8 cellular contexts compared by ENCODE assay signal in genomic region chr20:44495257-44495656, GRCh38. TPM values are rescaled to one million over a fixed set of nuclear protein-coding genes. Genes with fewer than 3 reads are reported as not detected.
DNase-seq lines count a peak whose midpoint lies in the region; ATAC-seq and TF ChIP-seq lines count a peak whose summit lies in the region.

No MANE protein-coding gene starts in this region.

- BruUV-seq in HCT116 (replicated peaks; lab: Mats Ljungman, UMichigan) = no TSS peak

- POLR2A ChIA-PET in HCT116 (lab: Charles Lee) = no interaction called here

- no peak for DNase-seq in HCT116 (ENCODE audit: low read depth, low spot score)
- peak; percentile 94 for DNase-seq in SKM-1 treated with dmso at 0.1 percent for 144 hours (lab: John Stamatoyannopoulos, UW; ENCODE audit: unreplicated experiment)
- peak; percentile 75 to 86 for DNase-seq in fibroblast of lung (ENCODE audit: low read depth in 2 of 2)
- no peak for DNase-seq in spleen
- no peak for DNase-seq in GDM1 (lab: John Stamatoyannopoulos, UW)
- DNase-seq in GM13977 (ENCODE audit: low spot score) = no peak
- no peak for DNase-seq in cardiac septum (ENCODE audit: low spot score)

- no peak for TF ChIP-seq CTCF in HCT116 (IDR thresholded peaks at IDR 0.05 in 2 of 3, conservative IDR thresholded peaks at IDR 0.05 in 1 of 3; ENCODE audit: borderline replicate concordance in 1 of 3, insufficient read depth in 1 of 3, low read depth in 2 of 3, low read length in 2 of 3)
- TF ChIP-seq CTCF in fibroblast of lung (conservative IDR thresholded peaks at IDR 0.05 in 1 of 2, IDR thresholded peaks at IDR 0.05 in 1 of 2; ENCODE audit: low read depth in 1 of 2, low read length in 2 of 2) = no peak
- no peak for TF ChIP-seq CTCF in spleen (IDR thresholded peaks at IDR 0.05 in 8 of 11, conservative IDR thresholded peaks at IDR 0.05 in 3 of 11)
- no peak for TF ChIP-seq CTCF in GM13977 (IDR thresholded peaks at IDR 0.05; ENCODE audit: extremely low read depth, insufficient read depth, missing control alignments)

- no peak for TF ChIP-seq RAD21 in HCT116 (IDR thresholded peaks at IDR 0.05; ENCODE audit: low read depth)

- intact Hi-C loops in HCT116 (cut with micrococcal nuclease) (no loop called here), spleen (cut with DNase I; ENCODE audit: low total_unique reads) (no loop called here), cardiac septum (cut with DNase I) (no loop called here)

- H3K9me3 ChIP-seq in HCT116 (ENCODE audit: control insufficient read depth in 1 of 2, insufficient read depth in 1 of 2, low read depth in 1 of 2, low read length in 2 of 2) = no peaks in the 10 kb centered on the region
- no peaks in the 10 kb centered on the region for H3K9me3 ChIP-seq in fibroblast of lung (ENCODE audit: control insufficient read depth, insufficient read depth, low read depth, low read length)
- H3K9me3 ChIP-seq in spleen = no peaks in the 10 kb centered on the region

- ATAC-seq in HCT116 (peak; percentile 22; the same call in 1 of the 2 replicates), GM21367 (IDR thresholded peaks at IDR 0.05; ENCODE audit: unreplicated experiment) (no peak)

- H3K36me3 ChIP-seq in HCT116 (ENCODE audit: control insufficient read depth in 1 of 2, insufficient read depth in 2 of 2, low read length in 2 of 2) = peaks cover 1 to 17% of the 10 kb centered on the region in 2 experiments; a peak in 2 of 4 replicates
- H3K36me3 ChIP-seq in fibroblast of lung (ENCODE audit: control insufficient read depth, insufficient read depth, low read length) = peaks cover 5% of the 10 kb centered on the region
- H3K36me3 ChIP-seq in spleen = peaks cover 0 to 100% (median 88%) of the 10 kb centered on the region in 6 donors

- TF ChIP-seq POLR2A in HCT116 (IDR thresholded peaks at IDR 0.05; ENCODE audit: borderline replicate concordance, extremely low read depth, insufficient read depth, insufficient read length) = no peak
- TF ChIP-seq POLR2A in spleen (IDR thresholded peaks at IDR 0.05) = no peak

- H4K20me1 ChIP-seq in HCT116 (ENCODE audit: insufficient read depth) = no peaks in the 10 kb centered on the region
- no peaks in the 10 kb centered on the region for H4K20me1 ChIP-seq in fibroblast of lung (ENCODE audit: control insufficient read depth, extremely low read depth, insufficient read depth, low read length)

- CTCF ChIA-PET in HCT116 (lab: Charles Lee) = no interaction called here

- H3K79me2 ChIP-seq in HCT116 (ENCODE audit: insufficient read depth, low read length) (no peaks in the 10 kb centered on the region), fibroblast of lung (ENCODE audit: control insufficient read depth, insufficient read depth, low read length) (no peaks in the 10 kb centered on the region)

- RAD21 ChIA-PET in HCT116 (lab: Charles Lee; ENCODE audit: low non-redundant PET in 1 of 2, low total read pairs in 2 of 2, uncharacterized antibody in 2 of 2, unreplicated experiment in 2 of 2) = no interaction called here

- H3K27me3 ChIP-seq in HCT116 (ENCODE audit: insufficient read depth, low read length) (no peaks in the 10 kb centered on the region), fibroblast of lung (ENCODE audit: control insufficient read depth, insufficient read depth, low read length) (no peaks in the 10 kb centered on the region), spleen (replicated peaks in 1 of 7) (no peaks in the 10 kb centered on the region)

- H3K4me2 ChIP-seq in HCT116 (ENCODE audit: low read length) (peak overlapping the region; percentile 36), fibroblast of lung (ENCODE audit: extremely low read depth, insufficient read depth, low read length) (peak overlapping the region; percentile 1)

- H2AFZ ChIP-seq in HCT116 (ENCODE audit: low read depth, low read length, poor library complexity, severe bottlenecking) (no peak overlapping the region), fibroblast of lung (ENCODE audit: low read length) (no peak overlapping the region)

- WGBS in spleen, 5 donors = 59 to 95% (median 85%) methylated on average over 1 of the region's 1 CpG

- H3K4me1 ChIP-seq in HCT116 (ENCODE audit: control insufficient read depth in 1 of 2, insufficient read depth in 2 of 2, low read length in 2 of 2) (peaks cover 0 to 39% of the 10 kb centered on the region in 2 experiments; a peak in 3 of 4 replicates), fibroblast of lung (ENCODE audit: control insufficient read depth, extremely low read depth, insufficient read depth, low read length) (peaks cover 42% of the 10 kb centered on the region), spleen (peaks cover 0 to 46% (median 4%) of the 10 kb centered on the region in 6 donors)

- H3K27ac ChIP-seq in HCT116 (ENCODE audit: low read depth, low read length) (no peak overlapping the region; the same call in 1 of the 2 replicates), fibroblast of lung (ENCODE audit: insufficient read depth, low read length) (peak overlapping the region; percentile 88), spleen (peak overlapping the region in 7 of 8 donors; percentile 51 to 84 (median 72))

- no peaks in the 10 kb centered on the region for H3K9me2 ChIP-seq in HCT116 (ENCODE audit: insufficient read depth)

- in situ Hi-C loops in GM13977 (cut with MboI; ENCODE audit: low pct_unique_long_range_greater_than_20kb, low sequenced_read_pairs, unreplicated experiment) = no loop called here

- H3K4me3 ChIP-seq in HCT116 (replicated peaks in 1 of 2; ENCODE audit: low read depth in 1 of 2, low read length in 2 of 2) (no peak overlapping the region), fibroblast of lung (replicated peaks in 1 of 4; ENCODE audit: control extremely low read depth in 1 of 4, insufficient read depth in 1 of 4, low read depth in 3 of 4, low read length in 4 of 4) (no peak overlapping the region), spleen (peak overlapping the region in 1 of 8 donors; percentile 50)

- H3K9ac ChIP-seq in HCT116 (ENCODE audit: low read length) (peak overlapping the region; percentile 29), fibroblast of lung (ENCODE audit: insufficient read depth, low read length) (no peak overlapping the region)

TF ChIP-seq in HCT116, 20 proteins besides CTCF, POLR2A, EP300 and RAD21:
- peak; percentile 78 for TF ChIP-seq ATF3 (IDR thresholded peaks at IDR 0.05)
- TF ChIP-seq CEBPB (IDR thresholded peaks at IDR 0.05; ENCODE audit: low read depth) = peak; percentile 82
- TF ChIP-seq CBX3 (IDR thresholded peaks at IDR 0.05; ENCODE audit: low read depth) = no peak
- TF ChIP-seq, protein P1, sequence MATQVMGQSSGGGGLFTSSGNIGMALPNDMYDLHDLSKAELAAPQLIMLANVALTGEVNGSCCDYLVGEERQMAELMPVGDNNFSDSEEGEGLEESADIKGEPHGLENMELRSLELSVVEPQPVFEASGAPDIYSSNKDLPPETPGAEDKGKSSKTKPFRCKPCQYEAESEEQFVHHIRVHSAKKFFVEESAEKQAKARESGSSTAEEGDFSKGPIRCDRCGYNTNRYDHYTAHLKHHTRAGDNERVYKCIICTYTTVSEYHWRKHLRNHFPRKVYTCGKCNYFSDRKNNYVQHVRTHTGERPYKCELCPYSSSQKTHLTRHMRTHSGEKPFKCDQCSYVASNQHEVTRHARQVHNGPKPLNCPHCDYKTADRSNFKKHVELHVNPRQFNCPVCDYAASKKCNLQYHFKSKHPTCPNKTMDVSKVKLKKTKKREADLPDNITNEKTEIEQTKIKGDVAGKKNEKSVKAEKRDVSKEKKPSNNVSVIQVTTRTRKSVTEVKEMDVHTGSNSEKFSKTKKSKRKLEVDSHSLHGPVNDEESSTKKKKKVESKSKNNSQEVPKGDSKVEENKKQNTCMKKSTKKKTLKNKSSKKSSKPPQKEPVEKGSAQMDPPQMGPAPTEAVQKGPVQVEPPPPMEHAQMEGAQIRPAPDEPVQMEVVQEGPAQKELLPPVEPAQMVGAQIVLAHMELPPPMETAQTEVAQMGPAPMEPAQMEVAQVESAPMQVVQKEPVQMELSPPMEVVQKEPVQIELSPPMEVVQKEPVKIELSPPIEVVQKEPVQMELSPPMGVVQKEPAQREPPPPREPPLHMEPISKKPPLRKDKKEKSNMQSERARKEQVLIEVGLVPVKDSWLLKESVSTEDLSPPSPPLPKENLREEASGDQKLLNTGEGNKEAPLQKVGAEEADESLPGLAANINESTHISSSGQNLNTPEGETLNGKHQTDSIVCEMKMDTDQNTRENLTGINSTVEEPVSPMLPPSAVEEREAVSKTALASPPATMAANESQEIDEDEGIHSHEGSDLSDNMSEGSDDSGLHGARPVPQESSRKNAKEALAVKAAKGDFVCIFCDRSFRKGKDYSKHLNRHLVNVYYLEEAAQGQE (IDR thresholded peaks at IDR 0.05; ENCODE audit: low read depth) = no peak
- TF ChIP-seq YY1 (IDR thresholded peaks at IDR 0.05; ENCODE audit: extremely low read depth, insufficient replicate concordance, low read depth, low read length) = no peak

RNA-seq across cellular contexts. Expression of gene TTPAL, which starts 19.6 kb away (rescaled TPM):
- total RNA-seq in HCT116 (2021; ENCODE audit: unreplicated experiment) = 20.4 TPM
- 6.0 and 6.2 TPM in 2 replicates for polyA plus RNA-seq in HCT116 (2012)
- 10.3 and 12.6 TPM in 2 replicates for total RNA-seq in fibroblast of lung
- 11.9 and 12.3 TPM in 2 replicates for polyA plus RNA-seq in fibroblast of lung
- polyA plus RNA-seq in fibroblast of lung (2012) = 11.8 and 13.1 TPM in 2 replicates
- polyA minus RNA-seq in fibroblast of lung (ENCODE audit: low replicate concordance) = 49.1 and 67.8 TPM in 2 replicates
- 10 to 100 TPM; 11.1 to 16.3 (median 12.3) TPM for total RNA-seq in spleen
- 1 to 10 TPM; 3.5 to 5.9 (median 3.7) TPM for polyA plus RNA-seq in spleen
- total RNA-seq in cardiac septum = 5.3 TPM

RNA-seq across cellular contexts. Expression of gene SERINC3, which starts 26.6 kb away (rescaled TPM):
- total RNA-seq in HCT116 (2021; ENCODE audit: unreplicated experiment) = 56.8 TPM
- 60.9 and 67.4 TPM in 2 replicates for polyA plus RNA-seq in HCT116 (2012)
- 107 and 120 TPM in 2 replicates for total RNA-seq in fibroblast of lung
- 194 and 238 TPM in 2 replicates for polyA plus RNA-seq in fibroblast of lung
- 83.7 and 104 TPM in 2 replicates for polyA plus RNA-seq in fibroblast of lung (2012)
- polyA minus RNA-seq in fibroblast of lung (ENCODE audit: low replicate concordance) = 240 and 260 TPM in 2 replicates
- 100 to 1,000 TPM in 2 of 7 donors, 10 to 100 TPM in 5; 73.2 to 117 (median 90.3) TPM for total RNA-seq in spleen
- polyA plus RNA-seq in spleen = 10 to 100 TPM; 14.5 to 23.9 (median 20.8) TPM
- 94.3 TPM for total RNA-seq in cardiac septum

Comparison
In these comparisons a context has a peak if more than half of its experiments do, and no peak if none do; other contexts are left out.
1. DNase-seq: peak in SKM-1 treated with dmso at 0.1 percent for 144 hours (single experiment) and fibroblast of lung (2 of 2); none in HCT116 (single experiment), spleen (single experiment), GDM1 (single experiment), GM13977 (single experiment) and cardiac septum (single experiment).